Comparison of ENCODE assay signal across 9 cellular contexts in genomic region chr19:47610546-47610894, GRCh38. TPM values are rescaled to one million over a fixed set of nuclear protein-coding genes. Genes with fewer than 3 reads are reported as not detected.
DNase-seq lines count a peak whose midpoint lies in the region; ATAC-seq lines count a peak whose summit lies in the region.
"Had no signal": no experiment of that assay in that cellular context is flagged by ENCODE, and none has a peak within 500 bp of the region (broad histone marks: within the 10 kb centered on the region; RNA-seq: fewer than 3 reads in every experiment).

No MANE protein-coding gene starts in this region.

- no peaks in the 10 kb centered on the region for H3K27me3 Mint-ChIP-seq in activated CD4-positive, alpha-beta T cell treated with anti-CD3 and anti-CD28 coated beads for 36 hours

- peak overlapping the region; percentile 66 for H3K4me3 Mint-ChIP-seq in activated CD4-positive, alpha-beta T cell treated with anti-CD3 and anti-CD28 coated beads for 36 hours

- no peak overlapping the region for H3K27ac Mint-ChIP-seq in activated CD4-positive, alpha-beta T cell treated with anti-CD3 and anti-CD28 coated beads for 36 hours

- H3K36me3 Mint-ChIP-seq in activated CD4-positive, alpha-beta T cell treated with anti-CD3 and anti-CD28 coated beads for 36 hours (ENCODE audit: low read depth): peaks cover 9% of the 10 kb centered on the region

- H3K9me3 Mint-ChIP-seq in activated CD4-positive, alpha-beta T cell treated with anti-CD3 and anti-CD28 coated beads for 36 hours (ENCODE audit: low read depth): no peaks in the 10 kb centered on the region

- H3K27ac ChIP-seq in angular gyrus (ENCODE audit: low read depth, low read length) (peak overlapping the region; percentile 82), layer of hippocampus (ENCODE audit: low read depth, low read length) (peak overlapping the region; percentile 92), temporal lobe (ENCODE audit: low read depth, low read length) (peak overlapping the region; percentile 72)

- ATAC-seq in activated CD4-positive, alpha-beta T cell treated with anti-CD3 and anti-CD28 coated beads for 36 hours: no peak
- ATAC-seq in HG02884 (IDR thresholded peaks at IDR 0.05; ENCODE audit: unreplicated experiment): no peak

- POLR2A ChIA-PET in activated CD4-positive, alpha-beta T cell treated with anti-CD3 and anti-CD28 coated beads for 36 hours (lab: Charles Lee): interaction anchor here (0.6 to 1.3 kb wide), 5 partner anchors 10 to 560 kb away, joined by 3 to 10 read pairs (median 3); partner anchors contain the start of gene ZSWIM9

- no peak for DNase-seq in activated CD4-positive, alpha-beta T cell treated with anti-CD3 and anti-CD28 coated beads for 36 hours
- no peak for DNase-seq in activated CD4-positive, alpha-beta T cell treated with anti-CD3 and anti-CD28 coated beads, Interleukin-2, amount 50 U/mL, for 4 hours
- DNase-seq in NCI-H1436 (lab: John Stamatoyannopoulos, UW): no peak
- no peak for DNase-seq in NCI-H345 treated with DMSO at 0.1 percent for 48 hours (lab: John Stamatoyannopoulos, UW; ENCODE audit: unreplicated experiment)
- DNase-seq: COR-L47 had no signal

- intact Hi-C loops in activated CD4-positive, alpha-beta T cell treated with anti-CD3 and anti-CD28 coated beads for 36 hours (cut with DNase I, micrococcal nuclease): no loop called here

- CTCF ChIA-PET in activated CD4-positive, alpha-beta T cell treated with anti-CD3 and anti-CD28 coated beads for 36 hours (lab: Charles Lee): interaction anchor here (0.6 to 1.9 kb wide), 12 partner anchors 10 to 366 kb away, joined by 3 to 7 read pairs (median 4); partner anchors contain the start of gene NAPA

- peaks cover 25% of the 10 kb centered on the region for H3K4me1 Mint-ChIP-seq in activated CD4-positive, alpha-beta T cell treated with anti-CD3 and anti-CD28 coated beads for 36 hours

- H3K27me3 ChIP-seq in layer of hippocampus (ENCODE audit: control insufficient read depth, insufficient read depth, low read length): no peaks in the 10 kb centered on the region

RNA-seq across cellular contexts. Expression of gene BICRA, which starts 1.6 kb away (rescaled TPM):
- 10 to 100 TPM in 1 of 2 experiments, 1 to 10 TPM in 1; 9.8 to 13.3 TPM for total RNA-seq in activated CD4-positive, alpha-beta T cell treated with anti-CD3 and anti-CD28 coated beads for 36 hours
- total RNA-seq in temporal lobe: 3.7 TPM

RNA-seq across cellular contexts. Expression of gene ZNF541, which starts 37.6 kb away (rescaled TPM):
- under 1 TPM; 0.11 to 0.14 TPM for total RNA-seq in activated CD4-positive, alpha-beta T cell treated with anti-CD3 and anti-CD28 coated beads for 36 hours
- under 0.01 TPM for total RNA-seq in temporal lobe
